24 cellular contexts compared by ENCODE assay signal in the genomic region with DNA sequence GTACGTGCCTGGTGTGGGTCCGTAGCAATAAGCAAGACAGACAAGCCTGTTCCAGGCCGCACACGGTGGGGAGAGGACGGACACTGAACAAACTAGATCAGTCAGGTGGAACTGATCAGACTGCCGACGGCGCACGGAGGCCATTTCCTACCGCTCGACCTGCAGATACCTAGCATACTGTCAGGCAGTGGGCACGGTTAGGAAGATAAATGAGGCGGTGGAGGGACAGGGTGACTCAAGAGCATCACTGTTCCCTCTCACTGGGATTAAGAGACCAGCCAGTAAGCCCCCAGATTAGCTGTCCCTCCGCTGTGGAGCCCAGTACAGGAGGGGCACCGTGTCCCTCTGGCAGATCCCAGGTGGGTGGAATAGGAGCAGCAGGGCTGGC. TPM values are rescaled to one million over a fixed set of nuclear protein-coding genes. Genes with fewer than 3 reads are reported as not detected.
"Had no signal": no experiment of that assay in that cellular context is flagged by ENCODE, and none has a peak within 500 bp of the region (broad histone marks: within the 10 kb centered on the region; RNA-seq: fewer than 3 reads in every experiment).

No MANE protein-coding gene starts in this region.

- H3K4me3 Mint-ChIP-seq: T-cell had no signal

- H3K27ac ChIP-seq: HL-60 had no signal

- H3K4me2 ChIP-seq: SK-N-SH had no signal

- H3K9ac ChIP-seq: SK-N-SH had no signal

- H3K9me3 Mint-ChIP-seq: T-cell had no signal

- H3K4me1 Mint-ChIP-seq: T-cell had no signal

- H3K9me3 ChIP-seq: SK-N-SH had no signal

- H3K27ac Mint-ChIP-seq: T-cell had no signal

- FAIRE-seq: RCC 7860 had no signal

- ATAC-seq: T-cell had no signal

- H3K27me3 Mint-ChIP-seq: T-cell had no signal

- DNase-seq: KBM-7, MV-4-11, NCI-H1048, NCI-H1105, NCI-H1417, NCI-H1436 treated with DMSO at 0.1 percent for 48 hours, NCI-H1694, NCI-H187 treated with DMSO at 0.1 percent for 48 hours, NCI-H2029 treated with DMSO at 0.1 percent for 48 hours, NCI-H2171 treated with DMSO at 0.1 percent for 48 hours, NCI-H345, NCI-H446 treated with DMSO at 0.1 percent for 48 hours, NCI-H510A treated with DMSO at 0.1 percent for 48 hours, NCI-H526, RPMI8226, SHP77, SK-N-SH, SW 1271, T-cell had no signal

RNA-seq across cellular contexts. Expression of a gene that starts 4.8 kb away (rescaled TPM):
- total RNA-seq: LHCN-M2, MCF 10A, SK-MEL-5, T-cell had no signal
